ENCODE assay signal across 21 cellular contexts in the genomic region with DNA sequence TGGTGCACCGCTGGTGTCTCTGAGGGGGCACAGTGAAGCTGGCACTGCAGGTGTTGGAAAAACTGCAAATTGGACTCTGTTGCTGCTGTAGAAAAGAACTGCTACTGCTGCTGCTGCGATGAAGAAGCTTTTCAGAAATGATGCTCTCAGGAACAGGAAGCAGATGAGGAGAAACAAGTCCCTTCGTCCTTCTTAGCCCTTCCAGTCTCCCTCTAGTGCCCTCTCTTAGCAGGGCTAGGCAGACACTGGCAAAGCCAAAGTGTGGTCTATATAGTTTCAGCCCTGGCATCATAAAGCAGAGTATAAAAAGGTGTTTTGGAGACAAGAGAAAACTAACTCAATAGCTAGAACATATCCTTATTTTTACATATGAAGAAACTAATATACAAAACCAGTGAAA.
"Had no signal": no experiment of that assay in that cellular context is flagged by ENCODE, and none has a peak within 500 bp of the region (broad histone marks: within the 10 kb centered on the region; RNA-seq: fewer than 3 reads in every experiment).

No MANE protein-coding gene starts in this region.

- FAIRE-seq: endometrium, TTC549 had no signal

- ATAC-seq: activated T-cell treated with anti-CD3 and anti-CD28 coated beads, Interleukin-2, amount 50 U/mL, for 4 hours; esophagus mucosa; left cardiac atrium; naive thymus-derived CD8-positive, alpha-beta T cell had no signal

- H3K4me3 ChIP-seq: breast epithelium, dorsolateral prefrontal cortex, mucosa of descending colon, stomach, thoracic aorta had no signal

- H3K36me3 ChIP-seq: breast epithelium, neutrophil, stomach, thoracic aorta had no signal

- H3K27ac ChIP-seq: breast epithelium, dorsolateral prefrontal cortex, neutrophil, stomach, thoracic aorta had no signal

- DNase-seq: activated CD4-positive, alpha-beta memory T cell treated with anti-CD3 and anti-CD28 coated beads for 36 hours; activated CD4-positive, CD25-positive, alpha-beta regulatory T cell treated with anti-CD3 and anti-CD28 coated beads, Interleukin-2, amount 50 U/mL, for 72 hours; activated effector memory CD4-positive, alpha-beta T cell treated with anti-CD3 and anti-CD28 coated beads, Interleukin-2, amount 50 U/mL, for 16 hours; activated naive CD8-positive, alpha-beta T cell treated with anti-CD3 and anti-CD28 coated beads for 36 hours; activated T-cell treated with anti-CD3 and anti-CD28 coated beads, Interleukin-2, amount 50 U/mL, for 4 hours; dorsolateral prefrontal cortex; hypothalamus; immature natural killer cell; left cardiac atrium; naive thymus-derived CD8-positive, alpha-beta T cell; retina; stimulated activated CD4-positive, alpha-beta T cell treated with anti-CD3 and anti-CD28 coated beads, Interleukin-4, amount 100 ng/mL, for 1 hour; stimulated activated CD8-positive, alpha-beta memory T cell treated with anti-CD3 and anti-CD28 coated beads, Interleukin-4, amount 100 ng/mL, for 48 hours; stomach had no signal

- H3K27me3 ChIP-seq: breast epithelium, dorsolateral prefrontal cortex, neutrophil, stomach had no signal

- H3K9me3 ChIP-seq: breast epithelium, mucosa of descending colon, neutrophil, stomach, thoracic aorta had no signal

- H3K4me1 ChIP-seq: breast epithelium had no signal
